ENCODE assay signal across 11 cellular contexts in genomic region chr6:45555981-45556771, GRCh38.
DNase-seq lines count a peak whose midpoint lies in the region; ATAC-seq and TF ChIP-seq lines count a peak whose summit lies in the region.
"Had no signal": no experiment of that assay in that cellular context is flagged by ENCODE, and none has a peak within 500 bp of the region (broad histone marks: within the 10 kb centered on the region; RNA-seq: fewer than 3 reads in every experiment).

No MANE protein-coding gene starts in this region.

- DNase-seq in breast epithelium (ENCODE audit: low spot score in 2 of 2) (no peak), MCF 10A (ENCODE audit: unreplicated experiment) (no peak), epidermal melanocyte (ENCODE audit: insufficient read length, low spot score) (peak; percentile 23), myocyte (ENCODE audit: low read depth) (peak; percentile 62), HPDE6-E6E7 (ENCODE audit: extremely low spot score) (no peak), SK-N-DZ (ENCODE audit: low spot score) (no peak)
- no peak for DNase-seq in activated naive CD4-positive, alpha-beta T cell treated with anti-CD3 and anti-CD28 coated beads, Interleukin-2, amount 10 ng/mL, durations not matched to agents 7 days and 5 days
- DNase-seq: activated CD8-positive, alpha-beta memory T cell treated with anti-CD3 and anti-CD28 coated beads, Interleukin-2, amount 50 U/mL, for 48 hours; naive B cell; NCI-H1105 had no signal

- POLR2A ChIA-PET in MCF 10A (lab: Yijun Ruan, JAX), result interaction anchor here (1.2 kb wide), 1 partner anchor 24 kb away, joined by 4 read pairs; no protein-coding TSS in a partner anchor

- peak overlapping the region; percentile 14 to 55 (median 28) for H3K4me3 ChIP-seq in breast epithelium

- no peaks in the 10 kb centered on the region for H3K9me3 ChIP-seq in breast epithelium

- no peaks in the 10 kb centered on the region for H3K9me3 Mint-ChIP-seq in MCF 10A (ENCODE audit: unreplicated experiment)
- peaks cover 2% of the 10 kb centered on the region for H3K9me3 Mint-ChIP-seq in activated naive CD4-positive, alpha-beta T cell treated with anti-CD3 and anti-CD28 coated beads, Interleukin-2, amount 10 ng/mL, durations not matched to agents 7 days and 5 days
- H3K9me3 Mint-ChIP-seq: naive B cell had no signal

- no peaks in the 10 kb centered on the region for H3K36me3 Mint-ChIP-seq in MCF 10A (ENCODE audit: insufficient read depth, unreplicated experiment)
- H3K36me3 Mint-ChIP-seq in activated naive CD4-positive, alpha-beta T cell treated with anti-CD3 and anti-CD28 coated beads, Interleukin-2, amount 10 ng/mL, durations not matched to agents 7 days and 5 days, result peaks cover 6% of the 10 kb centered on the region
- H3K36me3 Mint-ChIP-seq: naive B cell had no signal

- intact Hi-C loops in breast epithelium (cut with DNase I; ENCODE audit: low total_unique reads) (no loop called here), MCF 10A (cut with micrococcal nuclease) (no loop called here)

- peak overlapping the region; percentile 72 to 83 for H3K27ac ChIP-seq in breast epithelium

- H3K4me1 ChIP-seq in breast epithelium, result no peaks in the 10 kb centered on the region

- no peaks in the 10 kb centered on the region for H3K27me3 Mint-ChIP-seq in MCF 10A (ENCODE audit: insufficient read depth, unreplicated experiment)
- peaks cover 9% of the 10 kb centered on the region for H3K27me3 Mint-ChIP-seq in activated naive CD4-positive, alpha-beta T cell treated with anti-CD3 and anti-CD28 coated beads, Interleukin-2, amount 10 ng/mL, durations not matched to agents 7 days and 5 days

- H3K27ac Mint-ChIP-seq in MCF 10A (ENCODE audit: low read depth, unreplicated experiment), result no peak overlapping the region
- H3K27ac Mint-ChIP-seq in activated naive CD4-positive, alpha-beta T cell treated with anti-CD3 and anti-CD28 coated beads, Interleukin-2, amount 10 ng/mL, durations not matched to agents 7 days and 5 days, result no peak overlapping the region

- ATAC-seq in HG03460 (IDR thresholded peaks at IDR 0.05; ENCODE audit: unreplicated experiment), result no peak

- TF ChIP-seq POLR2A in breast epithelium (IDR thresholded peaks at IDR 0.05), result no peak

- H3K27me3 ChIP-seq in breast epithelium, result no peaks in the 10 kb centered on the region

- BruUV-seq in MCF 10A (replicated peaks; lab: Mats Ljungman, UMichigan), result no TSS peak

- CTCF ChIA-PET in MCF 10A (lab: Yijun Ruan, JAX), result interaction anchor here (0.6 to 0.7 kb wide), 3 partner anchors 12 to 1775 kb away, joined by 3 to 5 read pairs (median 3); no protein-coding TSS in a partner anchor
- CTCF ChIA-PET in activated naive CD4-positive, alpha-beta T cell treated with anti-CD3 and anti-CD28 coated beads, Interleukin-2, amount 10 ng/mL, durations not matched to agents 7 days and 5 days (lab: Charles Lee), result interaction anchor here (0.6 kb wide), 1 partner anchor 376 kb away, joined by 3 read pairs; no protein-coding TSS in a partner anchor

- H3K4me3 Mint-ChIP-seq in MCF 10A (ENCODE audit: unreplicated experiment), result no peak overlapping the region
- H3K4me3 Mint-ChIP-seq in activated naive CD4-positive, alpha-beta T cell treated with anti-CD3 and anti-CD28 coated beads, Interleukin-2, amount 10 ng/mL, durations not matched to agents 7 days and 5 days, result no peak overlapping the region
- H3K4me3 Mint-ChIP-seq: naive B cell had no signal

- no peaks in the 10 kb centered on the region for H3K36me3 ChIP-seq in breast epithelium

- TF ChIP-seq CTCF in breast epithelium (IDR thresholded peaks at IDR 0.05) (no peak), MCF 10A (IDR thresholded peaks at IDR 0.05; ENCODE audit: unreplicated experiment) (no peak)

- H3K4me1 Mint-ChIP-seq in MCF 10A (ENCODE audit: insufficient read depth, unreplicated experiment), result no peaks in the 10 kb centered on the region
- H3K4me1 Mint-ChIP-seq in activated naive CD4-positive, alpha-beta T cell treated with anti-CD3 and anti-CD28 coated beads, Interleukin-2, amount 10 ng/mL, durations not matched to agents 7 days and 5 days, result peaks cover 9% of the 10 kb centered on the region

Comparison
In these comparisons a context has a peak if more than half of its experiments do, and no peak if none do; other contexts are left out.
1. DNase-seq: peak in epidermal melanocyte (single experiment) and myocyte (single experiment); none in breast epithelium (0 of 2), MCF 10A (single experiment), HPDE6-E6E7 (single experiment), activated naive CD4-positive, alpha-beta T cell treated with anti-CD3 and anti-CD28 coated beads, Interleukin-2, amount 10 ng/mL, durations not matched to agents 7 days and 5 days (single experiment) and SK-N-DZ (single experiment).